21 cellular contexts compared by ENCODE assay signal in genomic region chr1:32705516-32705915, GRCh38. TPM values are rescaled to one million over a fixed set of nuclear protein-coding genes. Genes with fewer than 3 reads are reported as not detected.
DNase-seq lines count a peak whose midpoint lies in the region; ATAC-seq and TF ChIP-seq lines count a peak whose summit lies in the region.
"Had no signal": no experiment of that assay in that cellular context is flagged by ENCODE, and none has a peak within 500 bp of the region (broad histone marks: within the 10 kb centered on the region; RNA-seq: fewer than 3 reads in every experiment).

No MANE protein-coding gene starts in this region.

- H4K20me1 ChIP-seq in IMR-90 (ENCODE audit: insufficient read depth, low read length), result no peaks in the 10 kb centered on the region; the same call in 1 of the 2 replicates

- H3K27ac ChIP-seq in IMR-90 (ENCODE audit: insufficient read depth, low read length) (no peak overlapping the region), esophagus muscularis mucosa (replicated peaks in 1 of 4) (peak overlapping the region; percentile 94 to 99 (median 98)), tibial artery (peak overlapping the region; percentile 43 to 98)

- in situ Hi-C loops in IMR-90 (cut with MboI; ENCODE audit: low sequenced_read_pairs), result no loop called here

- peak overlapping the region; percentile 15; the same call in 1 of the 2 replicates for H3K18ac ChIP-seq in IMR-90 (ENCODE audit: low read depth, low read length)

- H3K56ac ChIP-seq in IMR-90 (ENCODE audit: extremely low read depth, insufficient read depth, low read length), result no peak overlapping the region

- H4K91ac ChIP-seq in IMR-90 (ENCODE audit: insufficient read depth, low read depth, low read length), result peak overlapping the region; percentile 32

- H3K27me3 ChIP-seq in IMR-90 (ENCODE audit: control insufficient read depth, insufficient read depth, low read length) (no peaks in the 10 kb centered on the region), esophagus muscularis mucosa (no peaks in the 10 kb centered on the region), tibial artery (no peaks in the 10 kb centered on the region)
- H3K27me3 ChIP-seq: BE2C had no signal

- H3K23ac ChIP-seq in IMR-90 (ENCODE audit: low read depth, low read length), result no peak overlapping the region

- H3K9me1 ChIP-seq in IMR-90 (ENCODE audit: insufficient read depth, low read length), result 0 out of 2 replicates have a peak, but pooled peaks cover 5% of the 10 kb centered on the region

- ATAC-seq in IMR-90 (ENCODE audit: low read depth) (no peak), GM18907 (IDR thresholded peaks at IDR 0.05; ENCODE audit: unreplicated experiment) (no peak), GM18520 (IDR thresholded peaks at IDR 0.05; ENCODE audit: unreplicated experiment) (no peak)
- ATAC-seq: Right ventricle myocardium inferior had no signal

- intact Hi-C loops in IMR-90 (cut with micrococcal nuclease), result loop anchor here (10.0 kb wide), 1 partner anchor 389 kb away; no protein-coding TSS in a partner anchor
- intact Hi-C loops in esophagus muscularis mucosa (cut with DNase I), result loop anchor here (5.0 kb wide), 1 partner anchor 53 kb away; the partner anchor contains the start of genes RBBP4 and ZBTB8OS
- intact Hi-C loops in posterior vena cava (cut with DNase I), result no loop called here
- intact Hi-C loops in tibial artery (cut with DNase I; ENCODE audit: low total_unique reads), result no loop called here

- no peak overlapping the region for H4K8ac ChIP-seq in IMR-90 (ENCODE audit: low read depth in 2 of 2, low read length in 2 of 2)

- CTCF ChIA-PET in IMR-90 (lab: Yijun Ruan, JAX), result interaction anchor here (0.6 to 1.2 kb wide), 2 partner anchors 67 to 303 kb away, joined by 3 to 7 read pairs; no protein-coding TSS in a partner anchor

- peaks cover 3% of the 10 kb centered on the region; the same call in 1 of the 2 replicates for H3K9me3 ChIP-seq in IMR-90 (ENCODE audit: control insufficient read depth, insufficient read depth, low read length)
- no peaks in the 10 kb centered on the region for H3K9me3 ChIP-seq in esophagus muscularis mucosa
- no peaks in the 10 kb centered on the region for H3K9me3 ChIP-seq in tibial artery
- H3K9me3 ChIP-seq: BE2C had no signal

- DNase-seq in IMR-90, result no peak
- no peak for DNase-seq in esophagus muscularis mucosa (ENCODE audit: extremely low spot score)
- peak; percentile 37 for DNase-seq in posterior vena cava (ENCODE audit: low spot score)
- no peak for DNase-seq in tibial artery
- no peak for DNase-seq in NCI-H345 treated with DMSO at 0.1 percent for 48 hours (lab: John Stamatoyannopoulos, UW; ENCODE audit: unreplicated experiment)
- DNase-seq: BE2C; CD4-positive, CD25-positive, alpha-beta regulatory T cell; COR-L47; DMS 273 treated with DMSO at 0.1 percent for 48 hours; DMS79 treated with DMSO at 0.1 percent for 48 hours; GOT3; HCEC 1CT; NCI-H1105; NCI-H146; NCI-H2029 treated with DMSO at 0.1 percent for 48 hours; NCI-H226; NCI-H524 treated with DMSO at 0.1 percent for 48 hours; NCI-H82 had no signal

- H4K5ac ChIP-seq in IMR-90 (ENCODE audit: low read depth, low read length), result no peak overlapping the region

- 100% methylated on average over 3 of the region's 7 CpGs; no CpG with 5 or more reads in 1 of the 2 experiments for WGBS in IMR-90 (ENCODE audit: extremely low coverage in 2 of 2, insufficient read length in 1 of 2), 2 experiments
- WGBS in esophagus muscularis mucosa, result 79% methylated on average over 7 of the region's 7 CpGs

- peak overlapping the region; percentile 69 for H2BK120ac ChIP-seq in IMR-90 (ENCODE audit: low read depth, low read length)

- peak overlapping the region; percentile 50 for H3K4ac ChIP-seq in IMR-90 (ENCODE audit: low read depth, low read length)

- POLR2A ChIA-PET in IMR-90 (lab: Charles Lee; ENCODE audit: unreplicated experiment), result no interaction called here

- dilution Hi-C loops in IMR-90 (cut with HindIII; ENCODE audit: low sequenced_read_pairs, unreplicated experiment), result no loop called here

- peak overlapping the region; percentile 66 for H2AK5ac ChIP-seq in IMR-90 (ENCODE audit: low read depth, low read length)

- peak overlapping the region; percentile 32 for H2AFZ ChIP-seq in IMR-90 (replicated peaks; ENCODE audit: low read length, poor library complexity)

- H2BK15ac ChIP-seq in IMR-90 (ENCODE audit: low read depth, low read length), result peak overlapping the region; percentile 44; the same call in 1 of the 3 replicates

- peaks cover 11 to 21% of the 10 kb centered on the region in 2 experiments; a peak in 3 of 4 replicates for H3K79me1 ChIP-seq in IMR-90 (ENCODE audit: low read depth in 1 of 2, low read length in 2 of 2)

- no peak overlapping the region for H2BK5ac ChIP-seq in IMR-90 (ENCODE audit: low read depth, low read length, poor library complexity, severe bottlenecking)

- no peak for TF ChIP-seq RAD21 in IMR-90 (IDR thresholded peaks at IDR 0.05; ENCODE audit: low read length)

- H3K14ac ChIP-seq in IMR-90 (replicated peaks; ENCODE audit: low read depth, low read length), result no peak overlapping the region

- no peak overlapping the region for H3K9ac ChIP-seq in IMR-90 (ENCODE audit: low read depth, low read length)

- no peak overlapping the region for H3K4me2 ChIP-seq in IMR-90 (ENCODE audit: low read depth, low read length)

- no TSS peak for BruUV-seq in IMR-90 (replicated peaks; lab: Mats Ljungman, UMichigan)

- H3K36me3 ChIP-seq in IMR-90 (ENCODE audit: control insufficient read depth, insufficient read depth, low read length), result no peaks in the 10 kb centered on the region
- no peaks in the 10 kb centered on the region for H3K36me3 ChIP-seq in esophagus muscularis mucosa
- H3K36me3 ChIP-seq in tibial artery, result no peaks in the 10 kb centered on the region
- H3K36me3 ChIP-seq: BE2C had no signal

- no peak for TF ChIP-seq EP300 in esophagus muscularis mucosa (IDR thresholded peaks at IDR 0.05)

- H2BK20ac ChIP-seq in IMR-90 (ENCODE audit: low read depth, low read length), result peak overlapping the region; percentile 84

- no peak for TF ChIP-seq CTCF in IMR-90 (conservative IDR thresholded peaks at IDR 0.05; ENCODE audit: low read depth, low read length)
- no peak for TF ChIP-seq CTCF in esophagus muscularis mucosa (IDR thresholded peaks at IDR 0.05)
- no peak for TF ChIP-seq CTCF in tibial artery (IDR thresholded peaks at IDR 0.05)

- H3K4me3 ChIP-seq in IMR-90 (ENCODE audit: insufficient read depth, low read depth, low read length) (no peak overlapping the region), esophagus muscularis mucosa (no peak overlapping the region), tibial artery (no peak overlapping the region)

- no peak overlapping the region for H2AK9ac ChIP-seq in IMR-90 (replicated peaks; ENCODE audit: low read depth, low read length, poor library complexity)

- H3K4me1 ChIP-seq in IMR-90 (ENCODE audit: control insufficient read depth, insufficient read depth, low read length) (peaks cover 18% of the 10 kb centered on the region), esophagus muscularis mucosa (peaks cover 33 to 64% (median 54%) of the 10 kb centered on the region in 4 donors), tibial artery (peaks cover 0 to 60% (median 39%) of the 10 kb centered on the region in 4 donors)
- H3K4me1 ChIP-seq: BE2C had no signal

- no peak for TF ChIP-seq POLR2A in IMR-90 (IDR thresholded peaks at IDR 0.05; ENCODE audit: low read depth, low read length)
- no peak for TF ChIP-seq POLR2A in esophagus muscularis mucosa (IDR thresholded peaks at IDR 0.05; ENCODE audit: low read depth)

TF ChIP-seq in IMR-90, 13 proteins besides CTCF, POLR2A, EP300 and RAD21:
- no peak for TF ChIP-seq MAZ (IDR thresholded peaks at IDR 0.05; ENCODE audit: borderline replicate concordance, low read depth, low read length)
- TF ChIP-seq FOS (IDR thresholded peaks at IDR 0.05; ENCODE audit: low read depth, low read length), result no peak
- TF ChIP-seq MXI1 (IDR thresholded peaks at IDR 0.05; ENCODE audit: borderline replicate concordance, low read depth, low read length), result no peak
- no peak for TF ChIP-seq CHD1 (IDR thresholded peaks at IDR 0.05; ENCODE audit: low read depth, low read length)
- TF ChIP-seq BHLHE40 (IDR thresholded peaks at IDR 0.05; ENCODE audit: low read depth, low read length), result no peak
- no peak for TF ChIP-seq SMC3 (IDR thresholded peaks at IDR 0.05; ENCODE audit: low read depth, low read length)
- TF ChIP-seq MAFK (IDR thresholded peaks at IDR 0.05; ENCODE audit: low read depth, low read length), result no peak

RNA-seq across cellular contexts. Expression of gene SYNC, which starts 2.9 kb away (rescaled TPM):
- 103 and 139 TPM in 2 replicates for total RNA-seq in IMR-90 (2012; rRNA removed)
- 41.3 and 48.9 TPM in 2 replicates for polyA plus RNA-seq in IMR-90 (2012; rRNA removed)
- polyA plus RNA-seq in IMR-90 (2012; cell fraction: cytosol; rRNA removed), result 24.0 and 32.6 TPM in 2 replicates
- polyA plus RNA-seq in IMR-90 (2012; cell fraction: nucleus; rRNA removed; ENCODE audit: low replicate concordance), result 15.3 and 50.5 TPM in 2 replicates
- 100 to 1,000 TPM; 111 to 201 (median 153) TPM for total RNA-seq in esophagus muscularis mucosa
- total RNA-seq in posterior vena cava, result 100 to 1,000 TPM in 1 of 2 donors, 10 to 100 TPM in 1; 57.5 to 102 TPM
- total RNA-seq: CD4-positive, CD25-positive, alpha-beta regulatory T cell had no signal
- polyA plus RNA-seq: CD4-positive, CD25-positive, alpha-beta regulatory T cell had no signal

RNA-seq across cellular contexts. Expression of gene RBBP4, which starts 54.5 kb away (rescaled TPM):
- total RNA-seq in IMR-90 (2012; rRNA removed) (138 and 161 TPM in 2 replicates), esophagus muscularis mucosa (10 to 100 TPM; 83.0 to 98.8 (median 92.2) TPM), posterior vena cava (100 to 1,000 TPM in 1 of 2 donors, 10 to 100 TPM in 1; 85.7 to 108 TPM)
- 71.0 and 82.9 TPM in 2 replicates for polyA plus RNA-seq in IMR-90 (2012; rRNA removed)
- 30.3 and 58.3 TPM in 2 replicates for polyA plus RNA-seq in IMR-90 (2012; cell fraction: cytosol; rRNA removed)
- polyA plus RNA-seq in IMR-90 (2012; cell fraction: nucleus; rRNA removed; ENCODE audit: low replicate concordance), result 34.6 and 96.3 TPM in 2 replicates

RNA-seq across cellular contexts. Expression of gene ZBTB8OS, which starts 55.2 kb away (rescaled TPM):
- total RNA-seq in IMR-90 (2012; rRNA removed) (31.0 and 59.2 TPM in 2 replicates), esophagus muscularis mucosa (10 to 100 TPM; 19.6 to 31.1 (median 25.8) TPM), posterior vena cava (10 to 100 TPM; 31.7 to 37.8 TPM)
- polyA plus RNA-seq in IMR-90 (2012; rRNA removed), result 43.5 and 52.6 TPM in 2 replicates
- polyA plus RNA-seq in IMR-90 (2012; cell fraction: cytosol; rRNA removed), result 13.7 and 23.7 TPM in 2 replicates
- 4.7 and 28.5 TPM in 2 replicates for polyA plus RNA-seq in IMR-90 (2012; cell fraction: nucleus; rRNA removed; ENCODE audit: low replicate concordance)

Comparison
In these comparisons a context has a peak if more than half of its experiments do, and no peak if none do; other contexts are left out.
1. intact Hi-C loops: an anchor here in IMR-90 (10.0 kb wide) and esophagus muscularis mucosa (5.0 kb wide); none called in posterior vena cava and tibial artery.